ENCODE assay signal across 10 cellular contexts in genomic region chr1:161215079-161215478, GRCh38. TPM values are rescaled to one million over a fixed set of nuclear protein-coding genes. Genes with fewer than 3 reads are reported as not detected.
DNase-seq lines count a peak whose midpoint lies in the region; ATAC-seq and TF ChIP-seq lines count a peak whose summit lies in the region.
"Had no signal": no experiment of that assay in that cellular context is flagged by ENCODE, and none has a peak within 500 bp of the region (broad histone marks: within the 10 kb centered on the region; RNA-seq: fewer than 3 reads in every experiment).

Gene FCER1G, plus strand, starts transcription at chr1:161215295. Its CDS starts 27 bp downstream, at chr1:161215322.

- peaks cover 49% of the 10 kb centered on the region for H3K36me3 ChIP-seq in endodermal cell (ENCODE audit: control insufficient read depth, insufficient read depth, low read length)

- no peaks in the 10 kb centered on the region for H3K27me3 ChIP-seq in endodermal cell (ENCODE audit: control insufficient read depth, insufficient read depth, low read length, poor library complexity, severe bottlenecking)

- no peaks in the 10 kb centered on the region for H3K9me3 ChIP-seq in endodermal cell (ENCODE audit: control insufficient read depth, low read length)

- peak; percentile 72 for DNase-seq in Ammon's horn (ENCODE audit: low spot score)
- peak; percentile 73 for DNase-seq in MV-4-11 (lab: John Stamatoyannopoulos, UW)
- no peak for DNase-seq in endodermal cell
- peak; percentile 84 for DNase-seq in natural killer cell treated with Interleukin-12 subunit alpha and Interleukin-12 subunit beta and Interleukin-15 and Interleukin-18, amount 100 ng/mL, for 72 hours (ENCODE audit: low spot score)
- DNase-seq in NCI-H2029 treated with DMSO at 0.1 percent for 48 hours (lab: John Stamatoyannopoulos, UW) = no peak
- DNase-seq: NCI-H2107; stimulated activated CD4-positive, alpha-beta T cell treated with anti-CD3 and anti-CD28 coated beads, Interleukin-2, amount 100 ng/mL, for 24 hours had no signal

- peaks cover 38% of the 10 kb centered on the region for H3K4me1 Mint-ChIP-seq in endodermal cell
- H3K4me1 Mint-ChIP-seq in natural killer cell treated with Interleukin-12 subunit alpha and Interleukin-12 subunit beta and Interleukin-15 and Interleukin-18, amount 100 ng/mL, for 72 hours (ENCODE audit: low read depth in 2 of 2) = peaks cover 45 to 52% of the 10 kb centered on the region in 2 donors

- H3K27ac ChIP-seq in endodermal cell (ENCODE audit: low read depth, low read length) = no peak within 1 kb of the TSS

- no peak within 1 kb of the TSS for H3K4me3 Mint-ChIP-seq in endodermal cell
- peak within 1 kb of the TSS; percentile 92 for H3K4me3 Mint-ChIP-seq in natural killer cell treated with Interleukin-12 subunit alpha and Interleukin-12 subunit beta and Interleukin-15 and Interleukin-18, amount 100 ng/mL, for 72 hours

- 95 to 98% methylated on average over 7 to 10 of the region's 10 CpGs for WGBS in endodermal cell (ENCODE audit: insufficient coverage in 1 of 2, insufficient read length in 1 of 2), 2 experiments

- no peaks in the 10 kb centered on the region for H3K9me3 Mint-ChIP-seq in endodermal cell
- H3K9me3 Mint-ChIP-seq in natural killer cell treated with Interleukin-12 subunit alpha and Interleukin-12 subunit beta and Interleukin-15 and Interleukin-18, amount 100 ng/mL, for 72 hours = no peaks in the 10 kb centered on the region

- H3K9ac ChIP-seq in endodermal cell (ENCODE audit: extremely low read depth, low read length, poor library complexity, severe bottlenecking) = no peak within 1 kb of the TSS

- peak within 1 kb of the TSS; percentile 58 for H3K27ac Mint-ChIP-seq in endodermal cell
- H3K27ac Mint-ChIP-seq in natural killer cell treated with Interleukin-12 subunit alpha and Interleukin-12 subunit beta and Interleukin-15 and Interleukin-18, amount 100 ng/mL, for 72 hours = peak within 1 kb of the TSS; percentile 94 to 100

- no peaks in the 10 kb centered on the region for H3K4me1 ChIP-seq in endodermal cell (ENCODE audit: control insufficient read depth, insufficient read depth, low read length)

- peaks cover 47% of the 10 kb centered on the region for H3K36me3 Mint-ChIP-seq in endodermal cell (ENCODE audit: low read depth)
- H3K36me3 Mint-ChIP-seq in natural killer cell treated with Interleukin-12 subunit alpha and Interleukin-12 subunit beta and Interleukin-15 and Interleukin-18, amount 100 ng/mL, for 72 hours = peaks cover 31% of the 10 kb centered on the region

- TF ChIP-seq CTCF in endodermal cell (conservative IDR thresholded peaks at IDR 0.05) = no peak

- H3K4me3 ChIP-seq in endodermal cell (ENCODE audit: low read length) = no peak within 1 kb of the TSS

- peak; percentile 40 to 50 for ATAC-seq in natural killer cell treated with Interleukin-12 subunit alpha and Interleukin-12 subunit beta and Interleukin-15 and Interleukin-18, amount 100 ng/mL, for 72 hours
- no peak for ATAC-seq in GM21390 (IDR thresholded peaks at IDR 0.05; ENCODE audit: unreplicated experiment)
- no peak for ATAC-seq in GM21528 (IDR thresholded peaks at IDR 0.05; ENCODE audit: low FRiP score, unreplicated experiment)
- ATAC-seq in GM19395 (IDR thresholded peaks at IDR 0.05; ENCODE audit: unreplicated experiment) = no peak

- no peaks in the 10 kb centered on the region for H3K27me3 Mint-ChIP-seq in endodermal cell (ENCODE audit: insufficient read depth)
- H3K27me3 Mint-ChIP-seq in natural killer cell treated with Interleukin-12 subunit alpha and Interleukin-12 subunit beta and Interleukin-15 and Interleukin-18, amount 100 ng/mL, for 72 hours = no peaks in the 10 kb centered on the region

RNA-seq across cellular contexts. Expression of gene FCER1G, which starts in this region (rescaled TPM):
- under 1 TPM; 0.68 to 0.69 TPM for total RNA-seq in endodermal cell
- not detected for polyA plus RNA-seq in endodermal cell (2013, experiment 1 of 2)
- not detected for polyA plus RNA-seq in endodermal cell (2013, experiment 2 of 2)
- total RNA-seq in natural killer cell treated with Interleukin-12 subunit alpha and Interleukin-12 subunit beta and Interleukin-15 and Interleukin-18, amount 100 ng/mL, for 72 hours = 100 to 1,000 TPM; 111 to 583 TPM

Comparison
In these comparisons a context has a peak if more than half of its experiments do, and no peak if none do; other contexts are left out.
1. RNA of gene FCER1G (total RNA-seq): 111 to 583 TPM in natural killer cell treated with Interleukin-12 subunit alpha and Interleukin-12 subunit beta and Interleukin-15 and Interleukin-18, amount 100 ng/mL, for 72 hours; 0.68 to 0.69 TPM in endodermal cell; every median in the first group is over 10 times any median in the second.
2. DNase-seq: peak in Ammon's horn (single experiment), MV-4-11 (single experiment) and natural killer cell treated with Interleukin-12 subunit alpha and Interleukin-12 subunit beta and Interleukin-15 and Interleukin-18, amount 100 ng/mL, for 72 hours (single experiment); none in endodermal cell (single experiment) and NCI-H2029 treated with DMSO at 0.1 percent for 48 hours (single experiment).
3. ATAC-seq: peak in natural killer cell treated with Interleukin-12 subunit alpha and Interleukin-12 subunit beta and Interleukin-15 and Interleukin-18, amount 100 ng/mL, for 72 hours (2 of 2); none in GM21390 (single experiment), GM21528 (single experiment) and GM19395 (single experiment).